ENCODE assay signal across 19 cellular contexts in genomic region chr15:39488498-39488897, GRCh38.
DNase-seq lines count a peak whose midpoint lies in the region; ATAC-seq and TF ChIP-seq lines count a peak whose summit lies in the region.
"Had no signal": no experiment of that assay in that cellular context is flagged by ENCODE, and none has a peak within 500 bp of the region (broad histone marks: within the 10 kb centered on the region; RNA-seq: fewer than 3 reads in every experiment).

No MANE protein-coding gene starts in this region.

- peak; percentile 28 for DNase-seq in COLO829 (ENCODE audit: low spot score)
- no peak for DNase-seq in esophagus squamous epithelium (lab: John Stamatoyannopoulos, UW)
- no peak for DNase-seq in left lung
- DNase-seq in pons (ENCODE audit: low spot score): peak; percentile 30
- no peak for DNase-seq in DMS79 treated with DMSO at 0.1 percent for 48 hours (lab: John Stamatoyannopoulos, UW)
- DNase-seq in NCI-H1694 treated with DMSO at 0.1 percent for 48 hours (lab: John Stamatoyannopoulos, UW): no peak
- no peak for DNase-seq in hypothalamus (lab: John Stamatoyannopoulos, UW)
- DNase-seq: dorsolateral prefrontal cortex; naive B cell; NCI-H2081; NCI-H526 treated with DMSO at 0.1 percent for 48 hours; OCI-M1; stimulated activated CD4-positive, alpha-beta T cell treated with anti-CD3 and anti-CD28 coated beads, Interleukin-12 subunit alpha, Interleukin-12 subunit beta, amount 100 ng/mL, for 4 hours had no signal

- H3K4me3 ChIP-seq in esophagus squamous epithelium: no peak overlapping the region
- H3K4me3 ChIP-seq in left lung: no peak overlapping the region
- H3K4me3 ChIP-seq: BLaER1, dorsolateral prefrontal cortex, prostate gland, thoracic aorta had no signal

- TF ChIP-seq POLR2A in esophagus squamous epithelium (IDR thresholded peaks at IDR 0.05): no peak

- TF ChIP-seq CTCF in esophagus squamous epithelium (IDR thresholded peaks at IDR 0.05): no peak
- TF ChIP-seq CTCF in left lung (IDR thresholded peaks at IDR 0.05): no peak

- H3K27me3 ChIP-seq in esophagus squamous epithelium: no peaks in the 10 kb centered on the region
- no peaks in the 10 kb centered on the region for H3K27me3 ChIP-seq in left lung
- H3K27me3 ChIP-seq: BLaER1, dorsolateral prefrontal cortex had no signal

- intact Hi-C loops in esophagus squamous epithelium (cut with DNase I): no loop called here
- intact Hi-C loops in left lung (cut with DNase I): no loop called here

- peak; percentile 62 for ATAC-seq in left lung
- no peak for ATAC-seq in HG03135 (IDR thresholded peaks at IDR 0.05; ENCODE audit: unreplicated experiment)
- ATAC-seq: HCT116 had no signal

- no peaks in the 10 kb centered on the region for H3K9me3 ChIP-seq in esophagus squamous epithelium
- no peaks in the 10 kb centered on the region for H3K9me3 ChIP-seq in left lung
- H3K9me3 ChIP-seq: BLaER1, prostate gland, thoracic aorta had no signal

- H3K36me3 ChIP-seq in esophagus squamous epithelium (no peaks in the 10 kb centered on the region), left lung (no peaks in the 10 kb centered on the region)
- H3K36me3 ChIP-seq: BLaER1, prostate gland, thoracic aorta had no signal

- 31 to 40% methylated on average over 1 of the region's 1 CpG for WGBS in esophagus squamous epithelium, 2 donors

- H3K27ac ChIP-seq in esophagus squamous epithelium (peak overlapping the region; percentile 16 to 71 (median 64)), left lung (no peak overlapping the region)
- H3K27ac ChIP-seq: BLaER1, KMS-11, thoracic aorta had no signal

- peaks cover 4 to 31% (median 9%) of the 10 kb centered on the region in 3 donors for H3K4me1 ChIP-seq in esophagus squamous epithelium
- peaks cover 0 to 4% of the 10 kb centered on the region in 2 donors for H3K4me1 ChIP-seq in left lung
- H3K4me1 ChIP-seq: prostate gland had no signal

Comparison
In these comparisons a context has a peak if more than half of its experiments do, and no peak if none do; other contexts are left out.
1. DNase-seq: peak in COLO829 (single experiment) and pons (single experiment); none in esophagus squamous epithelium (single experiment), left lung (0 of 2), DMS79 treated with DMSO at 0.1 percent for 48 hours (single experiment), NCI-H1694 treated with DMSO at 0.1 percent for 48 hours (single experiment) and hypothalamus (0 of 51).
2. H3K27ac ChIP-seq: peak in esophagus squamous epithelium (4 of 4); none in left lung (0 of 2).